Comparison of ENCODE assay signal across 9 cellular contexts in genomic region chr12:26119391-26119981, GRCh38. TPM values are rescaled to one million over a fixed set of nuclear protein-coding genes. Genes with fewer than 3 reads are reported as not detected.
DNase-seq lines count a peak whose midpoint lies in the region; ATAC-seq and TF ChIP-seq lines count a peak whose summit lies in the region.
"Had no signal": no experiment of that assay in that cellular context is flagged by ENCODE, and none has a peak within 500 bp of the region (broad histone marks: within the 10 kb centered on the region; RNA-seq: fewer than 3 reads in every experiment).

No MANE protein-coding gene starts in this region.

- DNase-seq in activated naive CD4-positive, alpha-beta T cell treated with anti-CD3 and anti-CD28 coated beads for 36 hours, result peak; percentile 21
- no peak for DNase-seq in activated naive CD4-positive, alpha-beta T cell treated with anti-CD3 and anti-CD28 coated beads, Interleukin-2, amount 10 ng/mL, durations not matched to agents 7 days and 5 days
- DNase-seq in M059J (ENCODE audit: low read depth) (peak; percentile 66), hepatic stellate cell (ENCODE audit: low spot score) (peak; percentile 51), superior temporal gyrus (ENCODE audit: extremely low spot score) (peak; percentile 95)
- no peak for DNase-seq in activated T-helper 2 cell treated with anti-CD3 and anti-CD28 coated beads, Interferon-gamma antibody, Interleukin-2, Interleukin-4, amounts not matched to agents 10 μg/mL and 5 μg/mL and 100 μg/mL, durations not matched to agents 14 hours and 24 hours and 36 hours (ENCODE audit: low spot score)

- no peaks in the 10 kb centered on the region for H3K36me3 Mint-ChIP-seq in activated naive CD4-positive, alpha-beta T cell treated with anti-CD3 and anti-CD28 coated beads for 36 hours (ENCODE audit: low read depth)
- H3K36me3 Mint-ChIP-seq in activated naive CD4-positive, alpha-beta T cell treated with anti-CD3 and anti-CD28 coated beads, Interleukin-2, amount 10 ng/mL, durations not matched to agents 7 days and 5 days, result peaks cover 1% of the 10 kb centered on the region
- no peaks in the 10 kb centered on the region for H3K36me3 Mint-ChIP-seq in activated T-helper 2 cell treated with anti-CD3 and anti-CD28 coated beads, Interferon-gamma antibody, Interleukin-2, Interleukin-4, amounts not matched to agents 10 μg/mL and 5 μg/mL and 100 μg/mL, durations not matched to agents 14 hours and 24 hours and 36 hours (ENCODE audit: low read depth)

- ATAC-seq in GM21515 (IDR thresholded peaks at IDR 0.05; ENCODE audit: unreplicated experiment), result no peak

- H3K27ac ChIP-seq in VCaP, result no peak overlapping the region

- intact Hi-C loops in activated naive CD4-positive, alpha-beta T cell treated with anti-CD3 and anti-CD28 coated beads for 36 hours (cut with micrococcal nuclease), result loop anchor here (1.0 to 2.0 kb wide), 4 partner anchors 352 to 582 kb away; no protein-coding TSS in a partner anchor
- intact Hi-C loops in activated T-helper 2 cell treated with anti-CD3 and anti-CD28 coated beads, Interferon-gamma antibody, Interleukin-2, Interleukin-4, amounts not matched to agents 10 μg/mL and 5 μg/mL and 100 μg/mL, durations not matched to agents 14 hours and 24 hours and 36 hours (cut with micrococcal nuclease), result no loop called here

- H3K27ac Mint-ChIP-seq in activated naive CD4-positive, alpha-beta T cell treated with anti-CD3 and anti-CD28 coated beads for 36 hours, result no peak overlapping the region
- H3K27ac Mint-ChIP-seq in activated naive CD4-positive, alpha-beta T cell treated with anti-CD3 and anti-CD28 coated beads, Interleukin-2, amount 10 ng/mL, durations not matched to agents 7 days and 5 days, result no peak overlapping the region
- no peak overlapping the region for H3K27ac Mint-ChIP-seq in activated T-helper 2 cell treated with anti-CD3 and anti-CD28 coated beads, Interferon-gamma antibody, Interleukin-2, Interleukin-4, amounts not matched to agents 10 μg/mL and 5 μg/mL and 100 μg/mL, durations not matched to agents 14 hours and 24 hours and 36 hours
- H3K27ac Mint-ChIP-seq: stimulated activated naive CD8-positive, alpha-beta T cell treated with anti-CD3 and anti-CD28 coated beads, Interleukin-15, Interleukin-2, amounts not matched to agents 100 ng/mL and 50 ng/mL, for 24 hours had no signal

- peaks cover 17% of the 10 kb centered on the region for H3K4me1 Mint-ChIP-seq in activated naive CD4-positive, alpha-beta T cell treated with anti-CD3 and anti-CD28 coated beads for 36 hours (ENCODE audit: low read depth)
- H3K4me1 Mint-ChIP-seq in activated naive CD4-positive, alpha-beta T cell treated with anti-CD3 and anti-CD28 coated beads, Interleukin-2, amount 10 ng/mL, durations not matched to agents 7 days and 5 days, result peaks cover 23% of the 10 kb centered on the region
- H3K4me1 Mint-ChIP-seq in activated T-helper 2 cell treated with anti-CD3 and anti-CD28 coated beads, Interferon-gamma antibody, Interleukin-2, Interleukin-4, amounts not matched to agents 10 μg/mL and 5 μg/mL and 100 μg/mL, durations not matched to agents 14 hours and 24 hours and 36 hours (ENCODE audit: low read depth), result peaks cover 16% of the 10 kb centered on the region

- TF ChIP-seq CTCF in VCaP (conservative IDR thresholded peaks at IDR 0.05), result peak; percentile 80

- H3K27me3 Mint-ChIP-seq in activated naive CD4-positive, alpha-beta T cell treated with anti-CD3 and anti-CD28 coated beads for 36 hours (ENCODE audit: low read depth), result peaks cover 60% of the 10 kb centered on the region
- H3K27me3 Mint-ChIP-seq in activated naive CD4-positive, alpha-beta T cell treated with anti-CD3 and anti-CD28 coated beads, Interleukin-2, amount 10 ng/mL, durations not matched to agents 7 days and 5 days, result peaks cover 80% of the 10 kb centered on the region
- peaks cover 76% of the 10 kb centered on the region for H3K27me3 Mint-ChIP-seq in activated T-helper 2 cell treated with anti-CD3 and anti-CD28 coated beads, Interferon-gamma antibody, Interleukin-2, Interleukin-4, amounts not matched to agents 10 μg/mL and 5 μg/mL and 100 μg/mL, durations not matched to agents 14 hours and 24 hours and 36 hours (ENCODE audit: low read depth)

- H3K4me3 Mint-ChIP-seq in activated naive CD4-positive, alpha-beta T cell treated with anti-CD3 and anti-CD28 coated beads for 36 hours, result no peak overlapping the region
- H3K4me3 Mint-ChIP-seq in activated naive CD4-positive, alpha-beta T cell treated with anti-CD3 and anti-CD28 coated beads, Interleukin-2, amount 10 ng/mL, durations not matched to agents 7 days and 5 days, result no peak overlapping the region
- H3K4me3 Mint-ChIP-seq in activated T-helper 2 cell treated with anti-CD3 and anti-CD28 coated beads, Interferon-gamma antibody, Interleukin-2, Interleukin-4, amounts not matched to agents 10 μg/mL and 5 μg/mL and 100 μg/mL, durations not matched to agents 14 hours and 24 hours and 36 hours (ENCODE audit: low read depth), result no peak overlapping the region
- H3K4me3 Mint-ChIP-seq: stimulated activated naive CD8-positive, alpha-beta T cell treated with anti-CD3 and anti-CD28 coated beads, Interleukin-15, Interleukin-2, amounts not matched to agents 100 ng/mL and 50 ng/mL, for 24 hours had no signal

- CTCF ChIA-PET in activated naive CD4-positive, alpha-beta T cell treated with anti-CD3 and anti-CD28 coated beads for 36 hours (lab: Charles Lee), result interaction anchor here (0.5 to 1.8 kb wide), 4 partner anchors 9 to 897 kb away, joined by 3 to 5 read pairs (median 4); no protein-coding TSS in a partner anchor
- CTCF ChIA-PET in activated naive CD4-positive, alpha-beta T cell treated with anti-CD3 and anti-CD28 coated beads, Interleukin-2, amount 10 ng/mL, durations not matched to agents 7 days and 5 days (lab: Charles Lee), result interaction anchor here (0.7 to 2.9 kb wide), 16 partner anchors 10 to 894 kb away, joined by 3 to 18 read pairs (median 4); partner anchors contain the start of gene TM7SF3

- no peaks in the 10 kb centered on the region for H3K9me3 Mint-ChIP-seq in activated naive CD4-positive, alpha-beta T cell treated with anti-CD3 and anti-CD28 coated beads for 36 hours
- H3K9me3 Mint-ChIP-seq in activated naive CD4-positive, alpha-beta T cell treated with anti-CD3 and anti-CD28 coated beads, Interleukin-2, amount 10 ng/mL, durations not matched to agents 7 days and 5 days, result no peaks in the 10 kb centered on the region
- no peaks in the 10 kb centered on the region for H3K9me3 Mint-ChIP-seq in activated T-helper 2 cell treated with anti-CD3 and anti-CD28 coated beads, Interferon-gamma antibody, Interleukin-2, Interleukin-4, amounts not matched to agents 10 μg/mL and 5 μg/mL and 100 μg/mL, durations not matched to agents 14 hours and 24 hours and 36 hours
- H3K9me3 Mint-ChIP-seq: stimulated activated naive CD8-positive, alpha-beta T cell treated with anti-CD3 and anti-CD28 coated beads, Interleukin-15, Interleukin-2, amounts not matched to agents 100 ng/mL and 50 ng/mL, for 24 hours had no signal

RNA-seq across cellular contexts. Expression of gene BHLHE41, which starts 5.4 kb away (rescaled TPM):
- not detected for total RNA-seq in activated naive CD4-positive, alpha-beta T cell treated with anti-CD3 and anti-CD28 coated beads for 36 hours
- 5.0 and 7.4 TPM in 2 replicates for total RNA-seq in M059J (2014; rRNA removed; shearing (Covaris generic))
- not detected in 2 replicates for total RNA-seq in activated T-helper 2 cell treated with anti-CD3 and anti-CD28 coated beads, Interferon-gamma antibody, Interleukin-2, Interleukin-4, amounts not matched to agents 10 μg/mL and 5 μg/mL and 100 μg/mL, durations not matched to agents 14 hours and 24 hours and 36 hours

Comparison
In these comparisons a context has a peak if more than half of its experiments do, and no peak if none do; other contexts are left out.
1. DNase-seq: peak in activated naive CD4-positive, alpha-beta T cell treated with anti-CD3 and anti-CD28 coated beads for 36 hours (single experiment), M059J (single experiment), hepatic stellate cell (single experiment) and superior temporal gyrus (single experiment); none in activated naive CD4-positive, alpha-beta T cell treated with anti-CD3 and anti-CD28 coated beads, Interleukin-2, amount 10 ng/mL, durations not matched to agents 7 days and 5 days (single experiment) and activated T-helper 2 cell treated with anti-CD3 and anti-CD28 coated beads, Interferon-gamma antibody, Interleukin-2, Interleukin-4, amounts not matched to agents 10 μg/mL and 5 μg/mL and 100 μg/mL, durations not matched to agents 14 hours and 24 hours and 36 hours (single experiment).